25 cellular contexts compared by ENCODE assay signal in the genomic region with DNA sequence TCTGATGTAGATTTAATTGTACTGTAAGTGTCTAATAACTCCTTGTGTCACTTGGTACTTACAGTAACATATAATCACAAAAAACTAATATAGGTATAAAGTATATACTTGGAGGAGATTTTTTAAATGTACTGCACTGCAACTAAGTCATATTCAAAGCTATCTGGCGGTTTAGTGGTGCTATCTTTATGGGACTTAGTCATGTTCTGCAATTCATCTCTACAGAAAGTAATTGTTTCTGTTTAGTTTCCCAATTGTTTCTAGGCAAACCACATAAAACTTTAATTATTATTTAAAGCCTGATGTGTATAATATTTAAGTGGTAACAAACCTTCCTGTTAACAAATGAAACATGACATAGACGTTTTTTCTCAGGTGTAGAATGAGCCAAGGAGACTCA.
"Had no signal": no experiment of that assay in that cellular context is flagged by ENCODE, and none has a peak within 500 bp of the region (broad histone marks: within the 10 kb centered on the region; RNA-seq: fewer than 3 reads in every experiment).

No MANE protein-coding gene starts in this region.

- H3K36me3 ChIP-seq: thyroid gland had no signal

- H3K27ac Mint-ChIP-seq: activated CD4-positive, alpha-beta T cell treated with anti-CD3 and anti-CD28 coated beads for 36 hours; activated CD8-positive, alpha-beta memory T cell treated with anti-CD3 and anti-CD28 coated beads, Interleukin-2, amount 10 ng/mL, durations not matched to agents 7 days and 5 days; activated naive CD8-positive, alpha-beta T cell; activated T-helper 2 cell treated with anti-CD3 and anti-CD28 coated beads, Interferon-gamma antibody, Interleukin-2, Interleukin-4, amounts not matched to agents 10 μg/mL and 5 μg/mL and 100 μg/mL, durations not matched to agents 14 hours and 24 hours and 36 hours; stimulated activated naive CD8-positive, alpha-beta T cell treated with anti-CD3 and anti-CD28 coated beads, Interleukin-15, Interleukin-2, amounts not matched to agents 100 ng/mL and 50 ng/mL, for 24 hours had no signal

- H3K27me3 Mint-ChIP-seq: activated CD4-positive, alpha-beta T cell treated with anti-CD3 and anti-CD28 coated beads for 36 hours; activated CD8-positive, alpha-beta memory T cell treated with anti-CD3 and anti-CD28 coated beads, Interleukin-2, amount 10 ng/mL, durations not matched to agents 7 days and 5 days; activated CD8-positive, alpha-beta T cell treated with anti-CD3 and anti-CD28 coated beads for 36 hours; activated naive CD8-positive, alpha-beta T cell; naive thymus-derived CD8-positive, alpha-beta T cell; stimulated activated naive CD8-positive, alpha-beta T cell treated with anti-CD3 and anti-CD28 coated beads, Interleukin-15, Interleukin-2, amounts not matched to agents 100 ng/mL and 50 ng/mL, for 24 hours had no signal

- ATAC-seq: activated CD4-positive, alpha-beta T cell treated with anti-CD3 and anti-CD28 coated beads for 36 hours; activated CD8-positive, alpha-beta memory T cell treated with anti-CD3 and anti-CD28 coated beads, Interleukin-2, amount 10 ng/mL, durations not matched to agents 7 days and 5 days; activated CD8-positive, alpha-beta T cell treated with anti-CD3 and anti-CD28 coated beads for 36 hours; gastroesophageal sphincter; left lung; naive thymus-derived CD8-positive, alpha-beta T cell; pancreas; psoas muscle; SK-N-SH treated with all-trans-retinoic acid at 6 μM for 48 hours had no signal

- H3K4me3 ChIP-seq: esophagus squamous epithelium, gastroesophageal sphincter, left lung, lung, pancreas, psoas muscle, right atrium auricular region, thyroid gland had no signal

- H3K27ac ChIP-seq: esophagus squamous epithelium, gastroesophageal sphincter, left lung, pancreas, psoas muscle, right atrium auricular region, thyroid gland had no signal

- H3K9me3 Mint-ChIP-seq: activated CD8-positive, alpha-beta T cell treated with anti-CD3 and anti-CD28 coated beads for 36 hours; activated T-helper 2 cell treated with anti-CD3 and anti-CD28 coated beads, Interferon-gamma antibody, Interleukin-2, Interleukin-4, amounts not matched to agents 10 μg/mL and 5 μg/mL and 100 μg/mL, durations not matched to agents 14 hours and 24 hours and 36 hours; endodermal cell; naive thymus-derived CD8-positive, alpha-beta T cell; stimulated activated naive CD8-positive, alpha-beta T cell treated with anti-CD3 and anti-CD28 coated beads, Interleukin-15, Interleukin-2, amounts not matched to agents 100 ng/mL and 50 ng/mL, for 24 hours had no signal

- DNase-seq: activated CD4-positive, alpha-beta T cell treated with anti-CD3 and anti-CD28 coated beads for 36 hours; activated CD8-positive, alpha-beta memory T cell treated with anti-CD3 and anti-CD28 coated beads, Interleukin-2, amount 10 ng/mL, durations not matched to agents 7 days and 5 days; activated CD8-positive, alpha-beta T cell treated with anti-CD3 and anti-CD28 coated beads for 36 hours; activated naive CD4-positive, alpha-beta T cell; amygdala; cerebellar nuclear complex; cortex of kidney; endodermal cell; esophagus squamous epithelium; kidney; left lung; naive thymus-derived CD8-positive, alpha-beta T cell; pancreas; psoas muscle; stimulated activated CD4-positive, alpha-beta T cell treated with anti-CD3 and anti-CD28 coated beads, Interleukin-12 subunit alpha, Interleukin-12 subunit beta, amount 100 ng/mL, for 4 hours; stimulated activated CD4-positive, alpha-beta T cell treated with anti-CD3 and anti-CD28 coated beads, Interleukin-4, amount 100 ng/mL, for 4 hours; substantia nigra; thyroid gland had no signal

- H3K36me3 Mint-ChIP-seq: activated naive CD8-positive, alpha-beta T cell had no signal

- H3K4me3 Mint-ChIP-seq: activated CD4-positive, alpha-beta T cell treated with anti-CD3 and anti-CD28 coated beads for 36 hours; activated CD8-positive, alpha-beta memory T cell treated with anti-CD3 and anti-CD28 coated beads, Interleukin-2, amount 10 ng/mL, durations not matched to agents 7 days and 5 days; activated CD8-positive, alpha-beta T cell treated with anti-CD3 and anti-CD28 coated beads for 36 hours; activated naive CD8-positive, alpha-beta T cell; endodermal cell; naive thymus-derived CD8-positive, alpha-beta T cell; stimulated activated naive CD8-positive, alpha-beta T cell treated with anti-CD3 and anti-CD28 coated beads, Interleukin-15, Interleukin-2, amounts not matched to agents 100 ng/mL and 50 ng/mL, for 24 hours had no signal

- H3K27me3 ChIP-seq: esophagus squamous epithelium, gastroesophageal sphincter, left lung, pancreas, right atrium auricular region, thyroid gland had no signal

- H3K9me3 ChIP-seq: esophagus squamous epithelium, gastroesophageal sphincter, left lung, pancreas, psoas muscle, right atrium auricular region, thyroid gland had no signal
